ENCODE assay signal across 1 cellular context in the genomic region with DNA sequence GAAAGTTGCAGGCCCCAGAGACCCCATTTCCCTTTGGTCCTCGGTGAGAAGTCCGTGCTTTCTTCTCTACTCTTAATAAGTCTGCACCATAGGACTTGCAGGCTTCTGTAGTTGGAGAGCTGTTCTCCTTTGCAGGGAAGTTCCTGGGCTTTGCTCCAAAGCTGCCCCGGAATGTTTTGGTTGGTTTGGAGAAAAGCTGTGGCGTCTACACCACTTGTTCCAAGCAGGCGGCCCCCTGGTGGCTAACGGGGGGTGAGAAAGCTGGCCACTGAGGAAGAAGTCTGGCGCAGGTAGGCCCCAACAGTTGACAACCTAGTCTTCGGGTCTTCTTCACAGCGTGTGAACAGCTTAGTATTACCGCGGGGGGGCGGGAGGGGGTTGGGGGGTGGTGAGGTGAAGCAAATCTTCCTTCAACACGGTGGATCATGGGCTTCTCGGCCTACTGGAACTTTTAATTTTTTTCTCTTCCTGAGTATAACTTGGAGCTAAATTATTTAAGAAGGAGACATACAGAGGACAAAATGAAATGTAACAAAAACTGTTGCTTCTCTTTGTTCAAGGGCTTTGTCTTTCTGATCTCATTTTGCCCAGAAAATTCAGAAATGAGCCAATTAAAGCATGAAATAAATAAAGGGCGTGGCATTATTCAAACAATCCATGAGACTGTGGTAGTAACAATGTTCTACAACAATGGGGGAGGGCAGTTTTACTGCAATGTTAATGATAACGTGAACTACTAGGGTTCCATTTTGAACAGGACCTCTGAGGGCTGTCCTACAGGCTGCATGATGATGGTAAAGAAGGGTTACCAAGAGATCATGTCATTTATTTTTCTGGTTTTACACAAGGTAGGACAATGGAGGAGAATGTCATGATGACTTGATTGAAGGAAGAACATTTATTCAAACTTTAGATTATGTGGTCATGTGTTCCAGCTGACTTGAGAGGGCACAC.
TF ChIP-seq lines count a peak whose summit lies in the region.

No MANE protein-coding gene starts in this region.

TF ChIP-seq in K562, 482 proteins besides CTCF, POLR2A, EP300 and RAD21 (continued from another document and continues in another):
- TF ChIP-seq BCLAF1 (IDR thresholded peaks at IDR 0.05; ENCODE audit: borderline replicate concordance in 1 of 2, control insufficient read depth in 1 of 2, low read depth in 2 of 2, low read length in 1 of 2) (no peak), PPARD (CRISPR knock-in tag; IDR thresholded peaks at IDR 0.05) (no peak), MEF2D (tag; conservative IDR thresholded peaks at IDR 0.05; ENCODE audit: low read depth) (0 out of 2 replicates have a peak, but pooled peaks have one; percentile 51), NBN (IDR thresholded peaks at IDR 0.05; ENCODE audit: low read depth) (0 out of 2 replicates have a peak, but pooled peaks have one; percentile 17), PTTG1 (tag; IDR thresholded peaks at IDR 0.05; ENCODE audit: low read depth) (peak; percentile 83), ZNF589 (CRISPR knock-in tag; IDR thresholded peaks at IDR 0.05; ENCODE audit: low read depth) (peak; percentile 77; the same call in 1 of the 2 replicates), ZSCAN32 (CRISPR knock-in tag; IDR thresholded peaks at IDR 0.05) (peak; percentile 46; the same call in 1 of the 2 replicates), ZNF23 (CRISPR knock-in tag; IDR thresholded peaks at IDR 0.05) (no peak), RCOR1 (IDR thresholded peaks at IDR 0.05; ENCODE audit: borderline replicate concordance in 1 of 2, low read depth in 2 of 2, low read length in 2 of 2) (peak in 1 of 2 experiments; percentile 60; a peak in 1 of 4 replicates), TEAD1 (CRISPR knock-in tag; IDR thresholded peaks at IDR 0.05) (0 out of 4 replicates have a peak, but pooled peaks of 1 of the 2 experiments have one; percentile 14), HSF4 (CRISPR knock-in tag; IDR thresholded peaks at IDR 0.05; ENCODE audit: borderline replicate concordance) (peak; percentile 83; the same call in 1 of the 2 replicates), GABPB1 (CRISPR knock-in tag; IDR thresholded peaks at IDR 0.05) (no peak), NUFIP1 (IDR thresholded peaks at IDR 0.05; ENCODE audit: partially characterized antibody) (no peak), SMC3 (conservative IDR thresholded peaks at IDR 0.05; ENCODE audit: insufficient read depth, low read depth, low read length) (peak; percentile 55), CXXC5 (CRISPR knock-in tag; IDR thresholded peaks at IDR 0.05) (peak; percentile 18), ESRRA (IDR thresholded peaks at IDR 0.05; ENCODE audit: borderline replicate concordance, low read depth) (no peak), RB1 (IDR thresholded peaks at IDR 0.05; ENCODE audit: low read depth) (0 out of 2 replicates have a peak, but pooled peaks have one; percentile 32), PCBP1 (IDR thresholded peaks at IDR 0.05; ENCODE audit: low read depth, low read length, poor library complexity, severe bottlenecking) (no peak), ETV1 (tag; conservative IDR thresholded peaks at IDR 0.05; ENCODE audit: low read depth) (0 out of 2 replicates have a peak, but pooled peaks have one; percentile 14), ZC3H8 (IDR thresholded peaks at IDR 0.05) (no peak), E2F3 (CRISPR knock-in tag; IDR thresholded peaks at IDR 0.05) (no peak), RNF2 (IDR thresholded peaks at IDR 0.05) (0 out of 2 replicates have a peak, but pooled peaks have one; percentile 36), DMBX1 (CRISPR knock-in tag; IDR thresholded peaks at IDR 0.05; ENCODE audit: borderline replicate concordance) (peak; percentile 84; the same call in 1 of the 2 replicates), NFRKB (IDR thresholded peaks at IDR 0.05; ENCODE audit: low read depth) (0 out of 2 replicates have a peak, but pooled peaks have one; percentile 3), BRD9 (IDR thresholded peaks at IDR 0.05; ENCODE audit: low read depth, partially characterized antibody) (peak; percentile 17), ZNF175 (CRISPR knock-in tag; IDR thresholded peaks at IDR 0.05; ENCODE audit: low read depth) (0 out of 2 replicates have a peak, but pooled peaks have one; percentile 16), ZFX (CRISPR knock-in tag; IDR thresholded peaks at IDR 0.05) (peak; percentile 79), KLF6 (CRISPR knock-in tag; IDR thresholded peaks at IDR 0.05; ENCODE audit: borderline replicate concordance) (peak; percentile 51; the same call in 1 of the 2 replicates), ZKSCAN1 (IDR thresholded peaks at IDR 0.05; ENCODE audit: low read depth, low read length) (0 out of 2 replicates have a peak, but pooled peaks have one; percentile 16)
- TF ChIP-seq, protein P1, sequence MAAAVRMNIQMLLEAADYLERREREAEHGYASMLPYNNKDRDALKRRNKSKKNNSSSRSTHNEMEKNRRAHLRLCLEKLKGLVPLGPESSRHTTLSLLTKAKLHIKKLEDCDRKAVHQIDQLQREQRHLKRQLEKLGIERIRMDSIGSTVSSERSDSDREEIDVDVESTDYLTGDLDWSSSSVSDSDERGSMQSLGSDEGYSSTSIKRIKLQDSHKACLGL (CRISPR knock-in tag; IDR thresholded peaks at IDR 0.05; ENCODE audit: borderline replicate concordance, poor library complexity, severe bottlenecking): peak; percentile 39
- TF ChIP-seq, protein P2, sequence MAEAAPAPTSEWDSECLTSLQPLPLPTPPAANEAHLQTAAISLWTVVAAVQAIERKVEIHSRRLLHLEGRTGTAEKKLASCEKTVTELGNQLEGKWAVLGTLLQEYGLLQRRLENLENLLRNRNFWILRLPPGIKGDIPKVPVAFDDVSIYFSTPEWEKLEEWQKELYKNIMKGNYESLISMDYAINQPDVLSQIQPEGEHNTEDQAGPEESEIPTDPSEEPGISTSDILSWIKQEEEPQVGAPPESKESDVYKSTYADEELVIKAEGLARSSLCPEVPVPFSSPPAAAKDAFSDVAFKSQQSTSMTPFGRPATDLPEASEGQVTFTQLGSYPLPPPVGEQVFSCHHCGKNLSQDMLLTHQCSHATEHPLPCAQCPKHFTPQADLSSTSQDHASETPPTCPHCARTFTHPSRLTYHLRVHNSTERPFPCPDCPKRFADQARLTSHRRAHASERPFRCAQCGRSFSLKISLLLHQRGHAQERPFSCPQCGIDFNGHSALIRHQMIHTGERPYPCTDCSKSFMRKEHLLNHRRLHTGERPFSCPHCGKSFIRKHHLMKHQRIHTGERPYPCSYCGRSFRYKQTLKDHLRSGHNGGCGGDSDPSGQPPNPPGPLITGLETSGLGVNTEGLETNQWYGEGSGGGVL (CRISPR knock-in tag; IDR thresholded peaks at IDR 0.05): 0 out of 2 replicates have a peak, but pooled peaks have one; percentile 34
- TF ChIP-seq, protein P3, sequence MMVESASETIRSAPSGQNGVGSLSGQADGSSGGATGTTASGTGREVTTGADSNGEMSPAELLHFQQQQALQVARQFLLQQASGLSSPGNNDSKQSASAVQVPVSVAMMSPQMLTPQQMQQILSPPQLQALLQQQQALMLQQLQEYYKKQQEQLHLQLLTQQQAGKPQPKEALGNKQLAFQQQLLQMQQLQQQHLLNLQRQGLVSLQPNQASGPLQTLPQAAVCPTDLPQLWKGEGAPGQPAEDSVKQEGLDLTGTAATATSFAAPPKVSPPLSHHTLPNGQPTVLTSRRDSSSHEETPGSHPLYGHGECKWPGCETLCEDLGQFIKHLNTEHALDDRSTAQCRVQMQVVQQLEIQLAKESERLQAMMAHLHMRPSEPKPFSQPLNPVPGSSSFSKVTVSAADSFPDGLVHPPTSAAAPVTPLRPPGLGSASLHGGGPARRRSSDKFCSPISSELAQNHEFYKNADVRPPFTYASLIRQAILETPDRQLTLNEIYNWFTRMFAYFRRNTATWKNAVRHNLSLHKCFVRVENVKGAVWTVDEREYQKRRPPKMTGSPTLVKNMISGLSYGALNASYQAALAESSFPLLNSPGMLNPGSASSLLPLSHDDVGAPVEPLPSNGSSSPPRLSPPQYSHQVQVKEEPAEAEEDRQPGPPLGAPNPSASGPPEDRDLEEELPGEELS (CRISPR knock-in tag; IDR thresholded peaks at IDR 0.05; ENCODE audit: borderline replicate concordance): no peak
- TF ChIP-seq, protein P4, sequence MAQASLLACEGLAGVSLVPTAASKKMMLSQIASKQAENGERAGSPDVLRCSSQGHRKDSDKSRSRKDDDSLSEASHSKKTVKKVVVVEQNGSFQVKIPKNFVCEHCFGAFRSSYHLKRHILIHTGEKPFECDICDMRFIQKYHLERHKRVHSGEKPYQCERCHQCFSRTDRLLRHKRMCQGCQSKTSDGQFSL (CRISPR knock-in tag; IDR thresholded peaks at IDR 0.05): no peak
- TF ChIP-seq, protein P4 (tag; IDR thresholded peaks at IDR 0.05): peak in 1 of 2 experiments; percentile 69; a peak in 1 of 4 replicates
- TF ChIP-seq, protein P5, sequence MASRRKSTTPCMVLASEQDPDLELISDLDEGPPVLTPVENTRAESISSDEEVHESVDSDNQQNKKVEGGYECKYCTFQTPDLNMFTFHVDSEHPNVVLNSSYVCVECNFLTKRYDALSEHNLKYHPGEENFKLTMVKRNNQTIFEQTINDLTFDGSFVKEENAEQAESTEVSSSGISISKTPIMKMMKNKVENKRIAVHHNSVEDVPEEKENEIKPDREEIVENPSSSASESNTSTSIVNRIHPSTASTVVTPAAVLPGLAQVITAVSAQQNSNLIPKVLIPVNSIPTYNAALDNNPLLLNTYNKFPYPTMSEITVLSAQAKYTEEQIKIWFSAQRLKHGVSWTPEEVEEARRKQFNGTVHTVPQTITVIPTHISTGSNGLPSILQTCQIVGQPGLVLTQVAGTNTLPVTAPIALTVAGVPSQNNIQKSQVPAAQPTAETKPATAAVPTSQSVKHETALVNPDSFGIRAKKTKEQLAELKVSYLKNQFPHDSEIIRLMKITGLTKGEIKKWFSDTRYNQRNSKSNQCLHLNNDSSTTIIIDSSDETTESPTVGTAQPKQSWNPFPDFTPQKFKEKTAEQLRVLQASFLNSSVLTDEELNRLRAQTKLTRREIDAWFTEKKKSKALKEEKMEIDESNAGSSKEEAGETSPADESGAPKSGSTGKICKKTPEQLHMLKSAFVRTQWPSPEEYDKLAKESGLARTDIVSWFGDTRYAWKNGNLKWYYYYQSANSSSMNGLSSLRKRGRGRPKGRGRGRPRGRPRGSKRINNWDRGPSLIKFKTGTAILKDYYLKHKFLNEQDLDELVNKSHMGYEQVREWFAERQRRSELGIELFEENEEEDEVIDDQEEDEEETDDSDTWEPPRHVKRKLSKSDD (conservative IDR thresholded peaks at IDR 0.05; ENCODE audit: low read length): 0 out of 2 replicates have a peak, but pooled peaks have one; percentile 45
- TF ChIP-seq, protein P6, sequence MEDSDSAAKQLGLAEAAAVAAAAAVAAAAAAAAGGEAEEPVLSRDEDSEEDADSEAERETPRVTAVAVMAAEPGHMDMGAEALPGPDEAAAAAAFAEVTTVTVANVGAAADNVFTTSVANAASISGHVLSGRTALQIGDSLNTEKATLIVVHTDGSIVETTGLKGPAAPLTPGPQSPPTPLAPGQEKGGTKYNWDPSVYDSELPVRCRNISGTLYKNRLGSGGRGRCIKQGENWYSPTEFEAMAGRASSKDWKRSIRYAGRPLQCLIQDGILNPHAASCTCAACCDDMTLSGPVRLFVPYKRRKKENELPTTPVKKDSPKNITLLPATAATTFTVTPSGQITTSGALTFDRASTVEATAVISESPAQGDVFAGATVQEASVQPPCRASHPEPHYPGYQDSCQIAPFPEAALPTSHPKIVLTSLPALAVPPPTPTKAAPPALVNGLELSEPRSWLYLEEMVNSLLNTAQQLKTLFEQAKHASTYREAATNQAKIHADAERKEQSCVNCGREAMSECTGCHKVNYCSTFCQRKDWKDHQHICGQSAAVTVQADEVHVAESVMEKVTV (CRISPR knock-in tag; IDR thresholded peaks at IDR 0.05): peak; percentile 24; the same call in 1 of the 2 replicates
- TF ChIP-seq, protein P7, sequence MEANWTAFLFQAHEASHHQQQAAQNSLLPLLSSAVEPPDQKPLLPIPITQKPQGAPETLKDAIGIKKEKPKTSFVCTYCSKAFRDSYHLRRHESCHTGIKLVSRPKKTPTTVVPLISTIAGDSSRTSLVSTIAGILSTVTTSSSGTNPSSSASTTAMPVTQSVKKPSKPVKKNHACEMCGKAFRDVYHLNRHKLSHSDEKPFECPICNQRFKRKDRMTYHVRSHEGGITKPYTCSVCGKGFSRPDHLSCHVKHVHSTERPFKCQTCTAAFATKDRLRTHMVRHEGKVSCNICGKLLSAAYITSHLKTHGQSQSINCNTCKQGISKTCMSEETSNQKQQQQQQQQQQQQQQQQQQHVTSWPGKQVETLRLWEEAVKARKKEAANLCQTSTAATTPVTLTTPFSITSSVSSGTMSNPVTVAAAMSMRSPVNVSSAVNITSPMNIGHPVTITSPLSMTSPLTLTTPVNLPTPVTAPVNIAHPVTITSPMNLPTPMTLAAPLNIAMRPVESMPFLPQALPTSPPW (CRISPR knock-in tag; IDR thresholded peaks at IDR 0.05): peak; percentile 67
- TF ChIP-seq, protein P8, sequence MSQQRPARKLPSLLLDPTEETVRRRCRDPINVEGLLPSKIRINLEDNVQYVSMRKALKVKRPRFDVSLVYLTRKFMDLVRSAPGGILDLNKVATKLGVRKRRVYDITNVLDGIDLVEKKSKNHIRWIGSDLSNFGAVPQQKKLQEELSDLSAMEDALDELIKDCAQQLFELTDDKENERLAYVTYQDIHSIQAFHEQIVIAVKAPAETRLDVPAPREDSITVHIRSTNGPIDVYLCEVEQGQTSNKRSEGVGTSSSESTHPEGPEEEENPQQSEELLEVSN (IDR thresholded peaks at IDR 0.05; ENCODE audit: borderline replicate concordance in 1 of 2, extremely low read depth in 1 of 2, insufficient read depth in 1 of 2, insufficient read length in 1 of 2, low read depth in 1 of 2, low read length in 1 of 2, poor library complexity in 1 of 2, severe bottlenecking in 1 of 2): peak in 1 of 2 experiments; percentile 42
